In genomic region chr10:62076872-62077271, GRCh38 we compare ENCODE assay signal across 8 cellular contexts.
DNase-seq lines count a peak whose midpoint lies in the region; ATAC-seq and TF ChIP-seq lines count a peak whose summit lies in the region.

No MANE protein-coding gene starts in this region.

- H3K18ac ChIP-seq in trophoblast cell (ENCODE audit: low read length): peak overlapping the region; percentile 25

- H3K4me3 ChIP-seq in DOHH2 (ENCODE audit: low read length) (peak overlapping the region; percentile 7; the same call in 1 of the 2 replicates), epithelial cell of proximal tubule (ENCODE audit: low read depth, low read length) (no peak overlapping the region), trophoblast cell (ENCODE audit: low read depth, low read length) (no peak overlapping the region)

- H3K27me3 ChIP-seq in DOHH2 (ENCODE audit: control insufficient read depth, low read length): no peaks in the 10 kb centered on the region
- H3K27me3 ChIP-seq in trophoblast cell (ENCODE audit: insufficient read depth, low read length): no peaks in the 10 kb centered on the region

- H3K23ac ChIP-seq in trophoblast cell (ENCODE audit: low read length): no peak overlapping the region

- TF ChIP-seq CTCF in DOHH2 (IDR thresholded peaks at IDR 0.05; ENCODE audit: low read depth, low read length, poor library complexity, severe bottlenecking) (peak; percentile 40), epithelial cell of proximal tubule (conservative IDR thresholded peaks at IDR 0.05; ENCODE audit: low read depth, low read length) (no peak)

- H3K9ac ChIP-seq in trophoblast cell (ENCODE audit: low read length): no peak overlapping the region

- H2BK5ac ChIP-seq in trophoblast cell (ENCODE audit: low read depth, low read length, poor library complexity): peak overlapping the region; percentile 11

- H3K14ac ChIP-seq in trophoblast cell (ENCODE audit: low read length): peak overlapping the region; percentile 33

- ATAC-seq in HG03469 (IDR thresholded peaks at IDR 0.05; ENCODE audit: unreplicated experiment): no peak

- peak overlapping the region; percentile 29 for H2BK12ac ChIP-seq in trophoblast cell (ENCODE audit: low read length)

- peaks cover 62% of the 10 kb centered on the region for H3K4me1 ChIP-seq in DOHH2 (ENCODE audit: control insufficient read depth, low read length)
- peaks cover 5% of the 10 kb centered on the region in 2 experiments for H3K4me1 ChIP-seq in trophoblast cell (ENCODE audit: control insufficient read depth in 1 of 2, insufficient read depth in 2 of 2, low read length in 2 of 2)

- H3K79me2 ChIP-seq in DOHH2 (ENCODE audit: control insufficient read depth, low read length) (no peaks in the 10 kb centered on the region), trophoblast cell (ENCODE audit: control insufficient read depth, insufficient read depth, low read length, poor library complexity) (no peaks in the 10 kb centered on the region)

- no peak overlapping the region for H2BK120ac ChIP-seq in trophoblast cell (ENCODE audit: insufficient read depth, low read length, poor library complexity)

- H3K4me2 ChIP-seq in DOHH2 (ENCODE audit: low read length): peak overlapping the region; percentile 45
- no peak overlapping the region for H3K4me2 ChIP-seq in trophoblast cell (ENCODE audit: low read length)

- H3K79me1 ChIP-seq in trophoblast cell (ENCODE audit: low read length): peaks cover 5% of the 10 kb centered on the region

- H3K9me2 ChIP-seq in DOHH2 (replicated peaks; ENCODE audit: control insufficient read depth, low read length): no peaks in the 10 kb centered on the region

- no peak overlapping the region for H3K4ac ChIP-seq in trophoblast cell (ENCODE audit: low read depth, low read length)

- H4K8ac ChIP-seq in trophoblast cell (ENCODE audit: low read depth, low read length): peak overlapping the region; percentile 37

- H4K20me1 ChIP-seq in DOHH2 (ENCODE audit: control insufficient read depth, insufficient read depth, low read depth, low read length): no peaks in the 10 kb centered on the region

- peak overlapping the region; percentile 52 for H2AK5ac ChIP-seq in trophoblast cell (ENCODE audit: low read length)

- H2AFZ ChIP-seq in trophoblast cell (ENCODE audit: insufficient read depth, low read length, poor library complexity): no peak overlapping the region

- no peak overlapping the region for H4K12ac ChIP-seq in trophoblast cell (ENCODE audit: low read depth, low read length)

- DNase-seq in RPMI7951 (ENCODE audit: low read depth): peak; percentile 67
- peak; percentile 27 for DNase-seq in epithelial cell of proximal tubule (ENCODE audit: low read depth)
- peak; percentile 58 to 87 for DNase-seq in trophoblast cell
- no peak for DNase-seq in cortex of kidney (lab: John Stamatoyannopoulos, UW)
- no peak for DNase-seq in NCI-H1930 (lab: John Stamatoyannopoulos, UW)
- no peak for DNase-seq in putamen (ENCODE audit: low spot score)

- H4K91ac ChIP-seq in trophoblast cell (ENCODE audit: low read depth, low read length): peak overlapping the region; percentile 15

- peaks cover 27% of the 10 kb centered on the region for H3F3A ChIP-seq in DOHH2 (ENCODE audit: control insufficient read depth, insufficient read depth)

- H3K27ac ChIP-seq in DOHH2 (ENCODE audit: low read depth, low read length) (peak overlapping the region; percentile 92), trophoblast cell (ENCODE audit: low read depth, low read length) (peak overlapping the region; percentile 15)

- peaks cover 57% of the 10 kb centered on the region for H3K36me3 ChIP-seq in DOHH2 (ENCODE audit: control insufficient read depth, low read length)
- peaks cover 12 to 22% of the 10 kb centered on the region in 2 experiments for H3K36me3 ChIP-seq in trophoblast cell (ENCODE audit: control insufficient read depth in 1 of 2, insufficient read depth in 2 of 2, low read length in 2 of 2)

- H3K9me3 ChIP-seq in DOHH2 (ENCODE audit: control insufficient read depth, insufficient read depth, low read length) (no peaks in the 10 kb centered on the region), trophoblast cell (ENCODE audit: insufficient read depth, low read depth, low read length) (no peaks in the 10 kb centered on the region)

- WGBS in trophoblast cell (ENCODE audit: extremely low coverage, insufficient coverage, insufficient read length): no CpG with 5 or more reads among the region's 2 CpGs

Comparison
In these comparisons a context has a peak if more than half of its experiments do, and no peak if none do; other contexts are left out.
1. DNase-seq: peak in RPMI7951 (single experiment), epithelial cell of proximal tubule (single experiment) and trophoblast cell (2 of 2); none in cortex of kidney (single experiment), NCI-H1930 (0 of 2) and putamen (single experiment).